In the genomic region with DNA sequence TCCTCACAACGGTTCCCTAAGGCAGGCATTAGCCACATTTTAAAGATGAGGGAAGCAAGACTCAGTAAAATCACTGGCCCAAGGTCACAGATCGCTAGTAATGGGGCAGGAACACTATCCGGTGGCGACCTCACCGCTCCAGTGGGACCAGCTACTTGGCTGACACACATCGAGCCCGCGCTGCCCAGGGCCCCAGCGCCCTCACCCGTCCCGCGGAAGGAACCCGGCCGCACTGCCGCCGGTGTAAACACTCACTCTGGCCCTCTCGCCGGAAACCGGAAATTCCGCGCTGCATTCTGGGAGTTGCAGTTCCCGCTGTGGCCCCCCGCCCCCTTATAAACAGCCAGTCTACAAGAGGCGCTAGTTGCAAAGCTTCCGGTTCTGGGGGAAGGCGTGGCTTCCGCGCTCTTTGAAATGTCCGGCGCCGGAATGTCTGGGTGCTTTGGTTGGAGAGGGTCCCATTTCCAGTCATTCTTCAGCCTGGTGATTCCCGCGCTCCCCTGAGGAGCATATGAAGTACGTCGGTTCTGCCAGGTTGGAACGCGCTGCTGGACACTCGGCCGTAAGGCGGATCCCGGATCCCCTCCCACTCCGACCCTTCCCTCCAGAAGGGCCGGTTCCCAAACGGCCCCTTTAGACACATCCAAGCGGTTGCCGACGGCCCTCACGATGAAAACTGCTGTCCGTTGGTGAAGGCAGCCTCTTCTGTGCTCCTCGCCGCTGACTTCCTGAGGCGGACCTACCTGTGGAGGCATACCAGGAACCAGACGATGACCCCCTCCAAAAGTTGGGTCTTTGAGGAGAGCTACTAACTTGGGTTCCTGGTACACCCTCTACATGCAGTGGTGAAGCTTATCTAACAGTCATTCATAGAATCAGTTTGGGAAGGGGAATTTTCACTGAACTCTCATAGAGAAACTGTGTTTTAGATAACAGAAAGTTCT, we compare ENCODE assay signal across 7 cellular contexts. TPM values are rescaled to one million over a fixed set of nuclear protein-coding genes. Genes with fewer than 3 reads are reported as not detected.
DNase-seq lines count a peak whose midpoint lies in the region; ATAC-seq and TF ChIP-seq lines count a peak whose summit lies in the region.

A gene with protein sequence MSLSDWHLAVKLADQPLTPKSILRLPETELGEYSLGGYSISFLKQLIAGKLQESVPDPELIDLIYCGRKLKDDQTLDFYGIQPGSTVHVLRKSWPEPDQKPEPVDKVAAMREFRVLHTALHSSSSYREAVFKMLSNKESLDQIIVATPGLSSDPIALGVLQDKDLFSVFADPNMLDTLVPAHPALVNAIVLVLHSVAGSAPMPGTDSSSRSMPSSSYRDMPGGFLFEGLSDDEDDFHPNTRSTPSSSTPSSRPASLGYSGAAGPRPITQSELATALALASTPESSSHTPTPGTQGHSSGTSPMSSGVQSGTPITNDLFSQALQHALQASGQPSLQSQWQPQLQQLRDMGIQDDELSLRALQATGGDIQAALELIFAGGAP (minus strand): TSS at position 258 of the 944 bp plus-strand sequence. CDS start 2,293 bp downstream, outside the sequence.

- peak; percentile 98 for TF ChIP-seq POLR2A in GM18505 (IDR thresholded peaks at IDR 0.05; ENCODE audit: borderline replicate concordance, extremely low read depth, insufficient read depth, insufficient read length)

- DNase-seq in NCI-H2029 treated with DMSO at 0.1 percent for 48 hours (lab: John Stamatoyannopoulos, UW) (peak; percentile 66), T-helper 9 cell (peak; percentile 95), astrocyte of the cerebellum (ENCODE audit: low read depth) (peak; percentile 93), hepatic stellate cell (ENCODE audit: low spot score) (peak; percentile 94), renal cortical epithelial cell (ENCODE audit: low read depth) (peak; percentile 90)

- H3K4me3 ChIP-seq in astrocyte of the cerebellum (ENCODE audit: low read depth, low read length): peak within 1 kb of the TSS; percentile 76

- peak; percentile 36 for TF ChIP-seq CTCF in astrocyte of the cerebellum (IDR thresholded peaks at IDR 0.05; ENCODE audit: low read depth, low read length, missing control alignments)

- in situ Hi-C loops in astrocyte of the cerebellum (cut with HindIII; ENCODE audit: low sequenced_read_pairs): no loop called here

- ATAC-seq in GM18505 (IDR thresholded peaks at IDR 0.05; ENCODE audit: unreplicated experiment) (peak; percentile 81), HG02973 (IDR thresholded peaks at IDR 0.05; ENCODE audit: unreplicated experiment) (peak; percentile 71)

RNA-seq across cellular contexts. Expression of the gene that starts here (rescaled TPM):
- 31.2 and 40.3 TPM in 2 replicates for total RNA-seq in renal cortical epithelial cell

Comparison
In these comparisons a context has a peak if more than half of its experiments do, and no peak if none do; other contexts are left out.
1. Peak in every context shown above with its lines: DNase-seq, ATAC-seq and H3K4me3 ChIP-seq.